8 cellular contexts compared by ENCODE assay signal in the genomic region with DNA sequence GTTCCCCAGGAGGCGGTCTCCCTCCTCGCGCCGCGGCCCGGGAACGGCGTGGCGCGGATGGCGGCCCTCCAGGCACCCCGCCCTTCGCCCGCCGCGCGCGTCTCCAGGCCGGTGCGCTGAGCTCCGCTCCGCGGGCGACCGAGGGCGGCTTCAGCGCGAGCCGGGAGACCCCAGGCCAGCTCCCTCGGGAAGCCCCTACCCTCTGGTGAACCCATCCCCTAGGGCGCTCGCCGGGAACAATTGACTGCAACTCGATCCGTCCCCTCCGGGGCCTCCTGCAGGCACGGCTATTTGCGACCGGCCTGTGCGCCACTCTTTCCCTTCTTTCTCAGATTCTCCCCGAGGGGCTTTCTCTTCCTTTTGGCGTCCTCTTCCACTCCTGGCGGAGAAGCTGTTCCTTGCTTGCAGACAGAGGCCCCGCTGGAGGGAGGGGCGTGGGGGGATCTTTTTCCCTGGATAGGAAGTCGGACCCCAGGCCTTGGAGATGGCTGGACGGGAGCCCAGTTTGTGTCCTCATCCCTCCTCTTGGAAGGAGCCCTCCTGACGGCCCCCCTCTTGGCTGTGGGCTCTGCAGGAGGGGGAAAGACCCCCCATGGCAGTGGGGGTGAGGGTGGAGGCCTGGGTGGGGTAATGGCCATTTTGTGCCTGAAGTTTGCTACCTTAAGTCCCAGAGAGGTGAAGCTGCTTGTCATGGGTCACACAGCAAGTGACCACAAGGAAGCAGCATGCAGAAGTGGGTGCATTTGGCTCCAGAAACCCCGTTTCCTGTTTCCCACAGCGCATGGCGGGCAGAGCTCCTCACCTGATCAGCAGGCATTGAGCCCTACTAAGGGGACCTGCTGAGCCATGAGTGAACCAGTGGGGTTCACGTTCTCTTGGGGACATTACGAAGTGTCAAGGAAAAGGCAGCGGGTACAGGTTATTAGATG. TPM values are rescaled to one million over a fixed set of nuclear protein-coding genes. Genes with fewer than 3 reads are reported as not detected.
DNase-seq lines count a peak whose midpoint lies in the region.

No MANE protein-coding gene starts in this region.

- H3K36me3 Mint-ChIP-seq in activated naive CD8-positive, alpha-beta T cell treated with anti-CD3 and anti-CD28 coated beads for 36 hours: no peaks in the 10 kb centered on the region

- peaks cover 18% of the 10 kb centered on the region for H3K4me1 Mint-ChIP-seq in activated naive CD8-positive, alpha-beta T cell treated with anti-CD3 and anti-CD28 coated beads for 36 hours

- peak; percentile 80 for DNase-seq in DMS 273 (lab: John Stamatoyannopoulos, UW; ENCODE audit: unreplicated experiment)
- no peak for DNase-seq in DMS 273 treated with DMSO at 0.1 percent for 48 hours (lab: John Stamatoyannopoulos, UW)
- peak; percentile 58 for DNase-seq in LHCN-M2 (ENCODE audit: low read depth)
- DNase-seq in activated naive CD8-positive, alpha-beta T cell treated with anti-CD3 and anti-CD28 coated beads for 36 hours: peak; percentile 37
- peak; percentile 40 for DNase-seq in stimulated activated CD8-positive, alpha-beta memory T cell treated with anti-CD3 and anti-CD28 coated beads, Interleukin-4, amount 100 ng/mL, for 48 hours
- DNase-seq in NK-92 (lab: John Stamatoyannopoulos, UW; ENCODE audit: unreplicated experiment): no peak
- DNase-seq in SHP77 treated with DMSO at 0.1 percent for 48 hours (lab: John Stamatoyannopoulos, UW): no peak

- no peaks in the 10 kb centered on the region for H3K9me3 Mint-ChIP-seq in activated naive CD8-positive, alpha-beta T cell treated with anti-CD3 and anti-CD28 coated beads for 36 hours

- H3K4me3 ChIP-seq in iPS-11a (ENCODE audit: low read depth, low read length): peak overlapping the region; percentile 88

- peaks cover 21% of the 10 kb centered on the region for H3K27me3 Mint-ChIP-seq in activated naive CD8-positive, alpha-beta T cell treated with anti-CD3 and anti-CD28 coated beads for 36 hours

- peak overlapping the region; percentile 78 for H3K27ac Mint-ChIP-seq in activated naive CD8-positive, alpha-beta T cell treated with anti-CD3 and anti-CD28 coated beads for 36 hours

- peak overlapping the region; percentile 76 for H3K4me3 Mint-ChIP-seq in activated naive CD8-positive, alpha-beta T cell treated with anti-CD3 and anti-CD28 coated beads for 36 hours

RNA-seq across cellular contexts. Expression of gene FSCN1, which starts 2.3 kb away (rescaled TPM):
- total RNA-seq in LHCN-M2 (2014; rRNA removed): 350 and 396 TPM in 2 replicates
- polyA plus RNA-seq in LHCN-M2 (2012): 459 TPM
- 10 to 100 TPM; 15.2 to 15.7 TPM for total RNA-seq in activated naive CD8-positive, alpha-beta T cell treated with anti-CD3 and anti-CD28 coated beads for 36 hours

Comparison
In these comparisons a context has a peak if more than half of its experiments do, and no peak if none do; other contexts are left out.
1. DNase-seq: peak in DMS 273 (single experiment), LHCN-M2 (single experiment), activated naive CD8-positive, alpha-beta T cell treated with anti-CD3 and anti-CD28 coated beads for 36 hours (single experiment) and stimulated activated CD8-positive, alpha-beta memory T cell treated with anti-CD3 and anti-CD28 coated beads, Interleukin-4, amount 100 ng/mL, for 48 hours (single experiment); none in DMS 273 treated with DMSO at 0.1 percent for 48 hours (single experiment), NK-92 (single experiment) and SHP77 treated with DMSO at 0.1 percent for 48 hours (single experiment).
2. RNA of gene FSCN1, which starts 2.3 kb away (total RNA-seq): 350 to 396 TPM in LHCN-M2; 15.2 to 15.7 TPM in activated naive CD8-positive, alpha-beta T cell treated with anti-CD3 and anti-CD28 coated beads for 36 hours; every median in the first group is over 10 times any median in the second.